In genomic region chr5:1187950-1188334, GRCh38 we compare ENCODE assay signal across 23 cellular contexts. TPM values are rescaled to one million over a fixed set of nuclear protein-coding genes. Genes with fewer than 3 reads are reported as not detected.
DNase-seq lines count a peak whose midpoint lies in the region; ATAC-seq, FAIRE-seq and TF ChIP-seq lines count a peak whose summit lies in the region.
"Had no signal": no experiment of that assay in that cellular context is flagged by ENCODE, and none has a peak within 500 bp of the region (broad histone marks: within the 10 kb centered on the region; RNA-seq: fewer than 3 reads in every experiment).

No MANE protein-coding gene starts in this region.

- peak overlapping the region; percentile 93 for H2BK15ac ChIP-seq in neuronal stem cell (ENCODE audit: low read length)

- peak overlapping the region; percentile 38 for H3K14ac ChIP-seq in neuronal stem cell (ENCODE audit: low read length)

- TF ChIP-seq RAD21 in HepG2 (CRISPR knock-in tag; IDR thresholded peaks at IDR 0.05), result no peak

- H3K4me1 Mint-ChIP-seq in activated T-cell treated with anti-CD3 and anti-CD28 coated beads, Interleukin-2, amount 50 U/mL, for 72 hours (ENCODE audit: low read depth), result no peaks in the 10 kb centered on the region
- H3K4me1 Mint-ChIP-seq: CD4-positive, alpha-beta memory T cell; GM23338 had no signal

- H2AK5ac ChIP-seq in neuronal stem cell (ENCODE audit: low read depth, low read length), result no peak overlapping the region

- no peaks in the 10 kb centered on the region for H3K79me2 ChIP-seq in HepG2 (ENCODE audit: insufficient read depth, low read length)

- H3K27ac ChIP-seq in HepG2 (ENCODE audit: extremely low read length, insufficient read depth, low read length) (no peak overlapping the region), right lobe of liver (no peak overlapping the region), body of pancreas (peak overlapping the region; percentile 39 to 92 (median 90)), neuronal stem cell (replicated peaks; ENCODE audit: low read length) (no peak overlapping the region)
- H3K27ac ChIP-seq: A549, HL-60 had no signal

- H3K4me2 ChIP-seq in HepG2 (ENCODE audit: low read depth, low read length), result no peak overlapping the region
- H3K4me2 ChIP-seq in neuronal stem cell (ENCODE audit: insufficient read depth, low read length, poor library complexity, severe bottlenecking), result no peak overlapping the region
- H3K4me2 ChIP-seq: A549, GM23338 had no signal

- no peaks in the 10 kb centered on the region for H3K9me3 Mint-ChIP-seq in activated T-cell treated with anti-CD3 and anti-CD28 coated beads, Interleukin-2, amount 50 U/mL, for 72 hours
- H3K9me3 Mint-ChIP-seq: CD14-positive monocyte; CD4-positive, alpha-beta memory T cell; GM23338 had no signal

- no peak overlapping the region for H4K8ac ChIP-seq in neuronal stem cell (ENCODE audit: low read depth, low read length)

- TF ChIP-seq CTCF in HepG2 (CRISPR knock-in tag; IDR thresholded peaks at IDR 0.05) (no peak), right lobe of liver (IDR thresholded peaks at IDR 0.05) (no peak), body of pancreas (IDR thresholded peaks at IDR 0.05) (no peak)

- H4K91ac ChIP-seq in neuronal stem cell (ENCODE audit: low read depth, low read length, poor library complexity), result no peak overlapping the region

- intact Hi-C loops in HepG2 (cut with micrococcal nuclease; ENCODE audit: unreplicated experiment), result no loop called here
- intact Hi-C loops in right lobe of liver (cut with DNase I), result loop anchor here in 1 of 2 donors (10.0 kb wide), 1 partner anchor 147 kb away; no protein-coding TSS in a partner anchor
- intact Hi-C loops in body of pancreas (cut with DNase I), result no loop called here

- H4K20me1 ChIP-seq in HepG2 (ENCODE audit: insufficient read depth, low read length), result no peaks in the 10 kb centered on the region

- H3K4me3 Mint-ChIP-seq in activated T-cell treated with anti-CD3 and anti-CD28 coated beads, Interleukin-2, amount 50 U/mL, for 72 hours, result no peak overlapping the region
- H3K4me3 Mint-ChIP-seq: CD14-positive monocyte; CD4-positive, alpha-beta memory T cell; GM23338 had no signal

- H3K4me3 ChIP-seq in HepG2 (replicated peaks in 1 of 3; ENCODE audit: insufficient read depth in 1 of 3, low read depth in 2 of 3, low read length in 3 of 3) (no peak overlapping the region), right lobe of liver (no peak overlapping the region), body of pancreas (no peak overlapping the region), neuronal stem cell (ENCODE audit: low read length in 2 of 2) (no peak overlapping the region)
- H3K4me3 ChIP-seq: A549, GM23338 had no signal

- peaks cover 26% of the 10 kb centered on the region for H3K27me3 Mint-ChIP-seq in activated T-cell treated with anti-CD3 and anti-CD28 coated beads, Interleukin-2, amount 50 U/mL, for 72 hours (ENCODE audit: low read depth)

- TF ChIP-seq EP300 in HepG2 (IDR thresholded peaks at IDR 0.05; ENCODE audit: low read depth in 2 of 2, low read length in 2 of 2) (no peak), HepG2 (CRISPR knock-in tag; IDR thresholded peaks at IDR 0.05; ENCODE audit: borderline replicate concordance) (no peak)

- FAIRE-seq in HepG2 (lab: Jason Lieb, UNC), result no peak
- FAIRE-seq: A549, GM12892, GM18507, H54 had no signal

- peaks cover 0 to 2% of the 10 kb centered on the region in 2 experiments; a peak in 2 of 5 replicates for H3K27me3 ChIP-seq in HepG2 (ENCODE audit: control insufficient read depth in 1 of 2, insufficient read depth in 2 of 2, low read length in 2 of 2)
- H3K27me3 ChIP-seq in right lobe of liver, result no peaks in the 10 kb centered on the region
- no peaks in the 10 kb centered on the region for H3K27me3 ChIP-seq in body of pancreas
- peaks cover 0 to 9% (median under 1%) of the 10 kb centered on the region in 3 experiments for H3K27me3 ChIP-seq in neuronal stem cell (ENCODE audit: control insufficient read depth in 3 of 3, insufficient read depth in 3 of 3, low read depth in 1 of 3, low read length in 3 of 3)

- peak overlapping the region; percentile 43 for H3K23ac ChIP-seq in neuronal stem cell (ENCODE audit: low read depth, low read length, poor library complexity)

- TF ChIP-seq POLR2A in HepG2 (IDR thresholded peaks at IDR 0.05; ENCODE audit: insufficient read depth in 1 of 2, low read depth in 2 of 2, low read length in 2 of 2) (no peak), right lobe of liver (IDR thresholded peaks at IDR 0.05) (no peak), body of pancreas (IDR thresholded peaks at IDR 0.05) (no peak)

- no peak overlapping the region for H2BK12ac ChIP-seq in neuronal stem cell (ENCODE audit: low read length)

- H3K9me3 ChIP-seq in HepG2 (ENCODE audit: low read length) (no peaks in the 10 kb centered on the region), right lobe of liver (no peaks in the 10 kb centered on the region), body of pancreas (no peaks in the 10 kb centered on the region), neuronal stem cell (replicated peaks in 1 of 2; ENCODE audit: control insufficient read depth in 2 of 2, insufficient read depth in 1 of 2, low read depth in 1 of 2, low read length in 2 of 2) (peaks cover 0 to 2% of the 10 kb centered on the region in 2 donors)
- H3K9me3 ChIP-seq: A549 had no signal

- BruUV-seq in HepG2 (replicated peaks; lab: Mats Ljungman, UMichigan), result no TSS peak

- H3K9ac ChIP-seq in HepG2 (ENCODE audit: insufficient read depth, low read depth, low read length) (no peak overlapping the region), neuronal stem cell (ENCODE audit: low read depth, low read length, poor library complexity) (no peak overlapping the region)

- H2BK5ac ChIP-seq in neuronal stem cell (ENCODE audit: low read length), result no peak overlapping the region

- H2BK120ac ChIP-seq in neuronal stem cell (ENCODE audit: low read depth, low read length), result peak overlapping the region; percentile 47

- H3K27ac Mint-ChIP-seq in activated T-cell treated with anti-CD3 and anti-CD28 coated beads, Interleukin-2, amount 50 U/mL, for 72 hours, result no peak overlapping the region
- H3K27ac Mint-ChIP-seq: CD14-positive monocyte; CD4-positive, alpha-beta memory T cell; GM23338 had no signal

- CTCF ChIA-PET in HepG2 (lab: Yijun Ruan, JAX; ENCODE audit: low intra/inter-chr PET ratio, low total read pairs), result no interaction called here

- H2AFZ ChIP-seq in HepG2 (ENCODE audit: low read length) (no peak overlapping the region), neuronal stem cell (ENCODE audit: low read length) (no peak overlapping the region)
- H2AFZ ChIP-seq: GM23338 had no signal

- H3K36me3 Mint-ChIP-seq in activated T-cell treated with anti-CD3 and anti-CD28 coated beads, Interleukin-2, amount 50 U/mL, for 72 hours (ENCODE audit: insufficient read depth in 2 of 2), result no peaks in the 10 kb centered on the region
- H3K36me3 Mint-ChIP-seq: CD14-positive monocyte; CD4-positive, alpha-beta memory T cell had no signal

- DNase-seq in HepG2 (ENCODE audit: low spot score) (no peak), right lobe of liver (no peak), body of pancreas (peak in 1 of 4 donors; percentile 4), neuronal stem cell (ENCODE audit: low spot score) (no peak), T1000 (lab: John Stamatoyannopoulos, UW) (no peak)
- DNase-seq in activated T-cell treated with anti-CD3 and anti-CD28 coated beads, Interleukin-2, amount 50 U/mL, for 72 hours, result no peak
- DNase-seq: AML-193; CD4-positive, alpha-beta memory T cell; DMS153; DMS79; GDM1; HCEC 1CT; IMR-90 had no signal

- ATAC-seq in HepG2 (no peak), right lobe of liver (no peak), body of pancreas (no peak)
- ATAC-seq in activated T-cell treated with anti-CD3 and anti-CD28 coated beads, Interleukin-2, amount 50 U/mL, for 72 hours (replicated peaks in 1 of 2), result no peak
- ATAC-seq: A549 had no signal

- H3K18ac ChIP-seq in neuronal stem cell (ENCODE audit: low read length), result no peak overlapping the region

- H3K36me3 ChIP-seq in HepG2 (replicated peaks in 1 of 2; ENCODE audit: control insufficient read depth in 1 of 2, insufficient read depth in 2 of 2, low read length in 2 of 2), result no peaks in the 10 kb centered on the region
- no peaks in the 10 kb centered on the region for H3K36me3 ChIP-seq in right lobe of liver
- no peaks in the 10 kb centered on the region for H3K36me3 ChIP-seq in body of pancreas (replicated peaks in 1 of 2; ENCODE audit: insufficient read depth in 1 of 2, low read depth in 2 of 2)
- H3K36me3 ChIP-seq in neuronal stem cell (replicated peaks in 1 of 2; ENCODE audit: control insufficient read depth in 2 of 2, insufficient read depth in 2 of 2, low read length in 2 of 2), result no peaks in the 10 kb centered on the region

- POLR2A ChIA-PET in HepG2 (lab: Yijun Ruan, JAX), result no interaction called here

- H3K4ac ChIP-seq in neuronal stem cell (ENCODE audit: low read length), result no peak overlapping the region

- no peaks in the 10 kb centered on the region for H3K79me1 ChIP-seq in neuronal stem cell (ENCODE audit: low read depth, low read length)

- WGBS in HepG2 (ENCODE audit: low lambda C conversion rate), result 78% methylated on average over 7 of the region's 8 CpGs
- WGBS in right lobe of liver (ENCODE audit: insufficient coverage, low coverage, low lambda C conversion rate, missing lambda C conversion rate), result 91% methylated on average over 7 of the region's 8 CpGs
- WGBS in body of pancreas, 2 donors, result 75 to 79% methylated on average over 8 of the region's 8 CpGs
- WGBS in neuronal stem cell (ENCODE audit: extremely low coverage in 2 of 2, insufficient read length in 2 of 2, insufficient replicate concordance in 1 of 2), 2 donors, result no CpG with 5 or more reads among the region's 8 CpGs

- in situ Hi-C loops in HepG2 (cut with HindIII; ENCODE audit: extremely low pct_ligation_motif_present, low pct_unique_long_range_greater_than_20kb), result no loop called here

- H3K4me1 ChIP-seq in HepG2 (ENCODE audit: insufficient read depth, low read length) (peaks cover 71% of the 10 kb centered on the region), right lobe of liver (peaks cover 0 to 37% (median 18%) of the 10 kb centered on the region in 4 donors), body of pancreas (peaks cover 61% of the 10 kb centered on the region), neuronal stem cell (ENCODE audit: control insufficient read depth in 2 of 2, insufficient read depth in 1 of 2, low read depth in 1 of 2, low read length in 2 of 2) (peaks cover 10 to 13% of the 10 kb centered on the region in 2 donors)
- H3K4me1 ChIP-seq: A549 had no signal

RNA-seq across cellular contexts. Expression of gene SLC6A19, which starts 13.5 kb away (rescaled TPM):
- total RNA-seq in HepG2 (2016; rRNA removed; fragmentation: Illumina TruSeq; extraction: Trizol) (0.02 TPM in 1 of 2 replicates, not detected in the other), right lobe of liver (under 1 TPM; 0.12 to 0.93 (median 0.41) TPM), body of pancreas (1 to 10 TPM in 1 of 2 donors, under 1 TPM in 1; 0.66 to 1.3 TPM)
- total RNA-seq in HepG2 (2016; cell fraction: cytosol; rRNA removed; fragmentation: Illumina TruSeq; extraction: Trizol; ENCODE audit: low read depth), result not detected in 2 replicates
- 0.06 TPM in 1 of 2 replicates, not detected in the other for total RNA-seq in HepG2 (2016; cell fraction: insoluble cytoplasmic fraction; rRNA removed; fragmentation: Illumina TruSeq; extraction: Trizol)
- not detected in 2 replicates for total RNA-seq in HepG2 (2016; cell fraction: membrane; rRNA removed; fragmentation: Illumina TruSeq; extraction: Trizol)
- not detected in 2 replicates for total RNA-seq in HepG2 (2016; cell fraction: nucleus; rRNA removed; fragmentation: Illumina TruSeq; extraction: Trizol)
- 0.01 TPM in 1 of 2 replicates, not detected in the other for polyA plus RNA-seq in HepG2 (2011; rRNA removed)
- polyA plus RNA-seq in HepG2 (2011; cell fraction: cytosol; rRNA removed), result 0.01 TPM in 1 of 2 replicates, not detected in the other
- 0.06 and 0.07 TPM in 2 replicates for polyA plus RNA-seq in HepG2 (2011; cell fraction: nucleus; rRNA removed)
- not detected in 2 replicates for polyA plus RNA-seq in HepG2 (2012)
- polyA plus RNA-seq in HepG2 (2016; cell fraction: cytosol; fragmentation: Illumina TruSeq; extraction: Trizol; ENCODE audit: low read depth), result not detected in 2 replicates
- not detected in 2 replicates for polyA plus RNA-seq in HepG2 (2016; cell fraction: insoluble cytoplasmic fraction; fragmentation: Illumina TruSeq; extraction: Trizol; ENCODE audit: low read depth)
- not detected in 2 replicates for polyA plus RNA-seq in HepG2 (2016; cell fraction: membrane; fragmentation: Illumina TruSeq; extraction: Trizol; ENCODE audit: low read depth)
- polyA plus RNA-seq in HepG2 (2016; cell fraction: nucleus; fragmentation: Illumina TruSeq; extraction: Trizol; ENCODE audit: insufficient read depth, low read depth), result 0.08 TPM in 1 of 2 replicates, not detected in the other
- polyA minus RNA-seq in HepG2 (2011; rRNA and poly(A)+ RNA removed; ENCODE audit: low replicate concordance), result 0.02 and 0.12 TPM in 2 replicates
- polyA minus RNA-seq in HepG2 (2011; cell fraction: cytosol; rRNA and poly(A)+ RNA removed), result 0.09 TPM in 1 of 2 replicates, not detected in the other
- polyA minus RNA-seq in HepG2 (2011; cell fraction: nucleus; rRNA and poly(A)+ RNA removed), result not detected in 2 replicates
- not detected for polyA plus RNA-seq in neuronal stem cell (2013, experiment 1 of 2)
- not detected for polyA plus RNA-seq in neuronal stem cell (2013, experiment 2 of 2)
- not detected for total RNA-seq in activated T-cell treated with anti-CD3 and anti-CD28 coated beads, Interleukin-2, amount 50 U/mL, for 72 hours
- total RNA-seq: CD4-positive, alpha-beta memory T cell; Daoy; GM23338; HT1080; IMR-90 had no signal
- polyA plus RNA-seq: BJ; CD14-positive monocyte; CD4-positive, alpha-beta memory T cell; GM23338; IMR-90 had no signal

RNA-seq across cellular contexts. Expression of gene SLC6A18, which starts 37.2 kb away (rescaled TPM):
- not detected in 2 replicates for total RNA-seq in HepG2 (2016; rRNA removed; fragmentation: Illumina TruSeq; extraction: Trizol)
- not detected in 2 replicates for total RNA-seq in HepG2 (2016; cell fraction: cytosol; rRNA removed; fragmentation: Illumina TruSeq; extraction: Trizol; ENCODE audit: low read depth)
- not detected in 2 replicates for total RNA-seq in HepG2 (2016; cell fraction: insoluble cytoplasmic fraction; rRNA removed; fragmentation: Illumina TruSeq; extraction: Trizol)
- not detected in 2 replicates for total RNA-seq in HepG2 (2016; cell fraction: membrane; rRNA removed; fragmentation: Illumina TruSeq; extraction: Trizol)
- total RNA-seq in HepG2 (2016; cell fraction: nucleus; rRNA removed; fragmentation: Illumina TruSeq; extraction: Trizol), result not detected in 2 replicates
- polyA plus RNA-seq in HepG2 (2011; rRNA removed), result not detected in 2 replicates
- not detected in 2 replicates for polyA plus RNA-seq in HepG2 (2011; cell fraction: cytosol; rRNA removed)
- polyA plus RNA-seq in HepG2 (2011; cell fraction: nucleus; rRNA removed), result not detected in 2 replicates
- polyA plus RNA-seq in HepG2 (2012), result not detected in 2 replicates
- not detected in 2 replicates for polyA plus RNA-seq in HepG2 (2016; cell fraction: cytosol; fragmentation: Illumina TruSeq; extraction: Trizol; ENCODE audit: low read depth)
- not detected in 2 replicates for polyA plus RNA-seq in HepG2 (2016; cell fraction: insoluble cytoplasmic fraction; fragmentation: Illumina TruSeq; extraction: Trizol; ENCODE audit: low read depth)
- not detected in 2 replicates for polyA plus RNA-seq in HepG2 (2016; cell fraction: membrane; fragmentation: Illumina TruSeq; extraction: Trizol; ENCODE audit: low read depth)
- polyA plus RNA-seq in HepG2 (2016; cell fraction: nucleus; fragmentation: Illumina TruSeq; extraction: Trizol; ENCODE audit: insufficient read depth, low read depth), result not detected in 2 replicates
- polyA minus RNA-seq in HepG2 (2011; rRNA and poly(A)+ RNA removed; ENCODE audit: low replicate concordance), result not detected in 2 replicates
- polyA minus RNA-seq in HepG2 (2011; cell fraction: cytosol; rRNA and poly(A)+ RNA removed), result not detected in 2 replicates
- polyA minus RNA-seq in HepG2 (2011; cell fraction: nucleus; rRNA and poly(A)+ RNA removed), result not detected in 2 replicates
- not detected for total RNA-seq in right lobe of liver
- total RNA-seq in body of pancreas, result not detected
- polyA plus RNA-seq in neuronal stem cell (2013, experiment 1 of 2), result not detected
- polyA plus RNA-seq in neuronal stem cell (2013, experiment 2 of 2), result not detected
- total RNA-seq in activated T-cell treated with anti-CD3 and anti-CD28 coated beads, Interleukin-2, amount 50 U/mL, for 72 hours, result not detected
- total RNA-seq: CD4-positive, alpha-beta memory T cell; Daoy; GM23338; HT1080; IMR-90 had no signal
- polyA plus RNA-seq: A549; BJ; CD14-positive monocyte; CD4-positive, alpha-beta memory T cell; GM23338; IMR-90 had no signal

Comparison
In these comparisons a context has a peak if more than half of its experiments do, and no peak if none do; other contexts are left out.
1. H3K27ac ChIP-seq: peak in body of pancreas (4 of 4); none in HepG2 (single experiment), right lobe of liver (0 of 3) and neuronal stem cell (single experiment).